ENCODE assay signal across 8 cellular contexts in genomic region chr15:77419050-77419835, GRCh38. TPM values are rescaled to one million over a fixed set of nuclear protein-coding genes. Genes with fewer than 3 reads are reported as not detected.
A peak's percentile ranks its signal among the peaks of the same experiment; 100 is the strongest.
DNase-seq lines count a peak whose midpoint lies in the region; ATAC-seq, FAIRE-seq and TF ChIP-seq lines count a peak whose summit lies in the region.

No MANE protein-coding gene starts in this region.

- DNase-seq in GM12892 (ENCODE audit: insufficient read length) (peak; percentile 36), Panc1 (ENCODE audit: low read depth, low spot score) (no peak), Right ventricle myocardium superior (peak; percentile 56), upper lobe of right lung (peak; percentile 77), DMS79 treated with DMSO at 0.1 percent for 48 hours (lab: John Stamatoyannopoulos, UW) (no peak)

- H3K4me1 ChIP-seq in Panc1 (ENCODE audit: control insufficient read depth, insufficient read depth, low read length) (peaks cover 37% of the 10 kb centered on the region), parathyroid adenoma (no peaks in the 10 kb centered on the region), upper lobe of right lung (peaks cover 51% of the 10 kb centered on the region)

- CTCF ChIA-PET in Panc1 (lab: Charles Lee) = interaction anchor here (0.6 kb wide), 2 partner anchors 28 to 143 kb away, joined by 3 to 6 read pairs; no protein-coding TSS in a partner anchor

- ATAC-seq in HG02642 (IDR thresholded peaks at IDR 0.05; ENCODE audit: poor library complexity, unreplicated experiment) = peak; percentile 40
- ATAC-seq in Panc1 = peak; percentile 11; the same call in 1 of the 2 replicates
- peak; percentile 24 for ATAC-seq in Right ventricle myocardium superior (ENCODE audit: poor library complexity)
- ATAC-seq in upper lobe of right lung = peak; percentile 0

- peak overlapping the region; percentile 87 for H3K27ac Mint-ChIP-seq in activated naive CD4-positive, alpha-beta T cell treated with anti-CD3 and anti-CD28 coated beads, Interleukin-2, amount 50 U/mL, for 24 hours

- H2AFZ ChIP-seq in parathyroid adenoma = peak overlapping the region; percentile 72

- peak; percentile 76 for TF ChIP-seq CTCF in Panc1 (IDR thresholded peaks at IDR 0.05)
- no peak for TF ChIP-seq CTCF in parathyroid adenoma (IDR thresholded peaks at IDR 0.05)
- TF ChIP-seq CTCF in upper lobe of right lung (IDR thresholded peaks at IDR 0.05) = peak; percentile 27

- POLR2A ChIA-PET in Panc1 (lab: Charles Lee) = interaction anchor here (0.6 to 0.7 kb wide), 2 partner anchors 315 to 545 kb away, joined by 3 read pairs; no protein-coding TSS in a partner anchor

- H3K9ac ChIP-seq in parathyroid adenoma = no peak overlapping the region

- H3K27ac ChIP-seq in Panc1 (ENCODE audit: low read length) = peak overlapping the region; percentile 89
- no peak overlapping the region for H3K27ac ChIP-seq in parathyroid adenoma
- peak overlapping the region; percentile 90 for H3K27ac ChIP-seq in upper lobe of right lung

- H3K9me3 Mint-ChIP-seq in activated naive CD4-positive, alpha-beta T cell treated with anti-CD3 and anti-CD28 coated beads, Interleukin-2, amount 50 U/mL, for 24 hours = no peaks in the 10 kb centered on the region

- peaks cover 54% of the 10 kb centered on the region for H3K4me1 Mint-ChIP-seq in activated naive CD4-positive, alpha-beta T cell treated with anti-CD3 and anti-CD28 coated beads, Interleukin-2, amount 50 U/mL, for 24 hours

- H3K27me3 ChIP-seq in Panc1 (ENCODE audit: control insufficient read depth, insufficient read depth, low read length) (no peaks in the 10 kb centered on the region), parathyroid adenoma (ENCODE audit: control insufficient read depth, insufficient read depth, low read length) (no peaks in the 10 kb centered on the region), upper lobe of right lung (no peaks in the 10 kb centered on the region)

- in situ Hi-C loops in Panc1 (cut with HindIII; ENCODE audit: low pct_unique_long_range_greater_than_20kb, low sequenced_read_pairs) = no loop called here

- H3K79me2 ChIP-seq in parathyroid adenoma = peaks cover 4% of the 10 kb centered on the region

- H3K4me2 ChIP-seq in parathyroid adenoma (ENCODE audit: low read length) = peak overlapping the region; percentile 45

- FAIRE-seq in GM12892 (lab: Jason Lieb, UNC) = peak; percentile 56

- intact Hi-C loops in Panc1 (cut with micrococcal nuclease; ENCODE audit: unreplicated experiment) (no loop called here), Right ventricle myocardium superior (cut with DNase I) (loop anchor here (10.0 kb wide), 1 partner anchor 234 kb away; no protein-coding TSS in a partner anchor), upper lobe of right lung (cut with DNase I) (no loop called here)

- H3K4me3 Mint-ChIP-seq in activated naive CD4-positive, alpha-beta T cell treated with anti-CD3 and anti-CD28 coated beads, Interleukin-2, amount 50 U/mL, for 24 hours = peak overlapping the region; percentile 96

- BruUV-seq in Panc1 (replicated peaks; lab: Mats Ljungman, UMichigan) = no TSS peak

- H3K9me3 ChIP-seq in Panc1 (ENCODE audit: control insufficient read depth, insufficient read depth, low read depth, low read length) (no peaks in the 10 kb centered on the region), parathyroid adenoma (ENCODE audit: control insufficient read depth, low read length) (no peaks in the 10 kb centered on the region), upper lobe of right lung (no peaks in the 10 kb centered on the region)

- H3K4me3 ChIP-seq in Panc1 (ENCODE audit: low read depth in 2 of 2, low read length in 2 of 2) = peak overlapping the region; percentile 63 to 85
- peak overlapping the region; percentile 55 for H3K4me3 ChIP-seq in parathyroid adenoma (ENCODE audit: low read depth, low read length)
- H3K4me3 ChIP-seq in upper lobe of right lung = peak overlapping the region; percentile 90

- H3K36me3 ChIP-seq in Panc1 (ENCODE audit: control insufficient read depth, insufficient read depth, low read length) = no peaks in the 10 kb centered on the region
- H3K36me3 ChIP-seq in parathyroid adenoma (ENCODE audit: control insufficient read depth, insufficient read depth, low read length) = no peaks in the 10 kb centered on the region
- H3K36me3 ChIP-seq in upper lobe of right lung = no peaks in the 10 kb centered on the region

- no peaks in the 10 kb centered on the region for H3K27me3 Mint-ChIP-seq in activated naive CD4-positive, alpha-beta T cell treated with anti-CD3 and anti-CD28 coated beads, Interleukin-2, amount 50 U/mL, for 24 hours

- peaks cover 4% of the 10 kb centered on the region for H3K36me3 Mint-ChIP-seq in activated naive CD4-positive, alpha-beta T cell treated with anti-CD3 and anti-CD28 coated beads, Interleukin-2, amount 50 U/mL, for 24 hours

- TF ChIP-seq POLR2A in GM12892 (IDR thresholded peaks at IDR 0.05; ENCODE audit: low read depth, low read length) = no peak

RNA-seq across cellular contexts. Expression of gene PEAK1, which starts 0.7 kb away (rescaled TPM):
- polyA plus RNA-seq in GM12892 (2012; ENCODE audit: missing spikeins) = 8.4 TPM
- total RNA-seq in Panc1 (2021; ENCODE audit: unreplicated experiment) (58.7 TPM), Right ventricle myocardium superior (59.9 TPM), upper lobe of right lung (139 TPM)
- polyA plus RNA-seq in Panc1 (2012; ENCODE audit: insufficient read length) = 19.9 TPM

RNA-seq across cellular contexts. Expression of gene HMG20A, which starts 1.4 kb away (rescaled TPM):
- 46.5 TPM for polyA plus RNA-seq in GM12892 (2012; ENCODE audit: missing spikeins)
- total RNA-seq in Panc1 (2021; ENCODE audit: unreplicated experiment) (54.0 TPM), Right ventricle myocardium superior (28.8 TPM), upper lobe of right lung (41.9 TPM)
- polyA plus RNA-seq in Panc1 (2012; ENCODE audit: insufficient read length) = 36.4 TPM

Comparison
In these comparisons a context has a peak if more than half of its experiments do, and no peak if none do; other contexts are left out.
1. DNase-seq: peak in GM12892 (single experiment), Right ventricle myocardium superior (single experiment) and upper lobe of right lung (single experiment); none in Panc1 (single experiment) and DMS79 treated with DMSO at 0.1 percent for 48 hours (single experiment).
2. Peak in every context shown above with its lines, with median percentiles within 50 percentile points of each other: ATAC-seq and H3K4me3 ChIP-seq.